In genomic region chr5:37915078-37915736, GRCh38 we compare ENCODE assay signal across 18 cellular contexts.
DNase-seq lines count a peak whose midpoint lies in the region; ATAC-seq and TF ChIP-seq lines count a peak whose summit lies in the region.
"Had no signal": no experiment of that assay in that cellular context is flagged by ENCODE, and none has a peak within 500 bp of the region (broad histone marks: within the 10 kb centered on the region; RNA-seq: fewer than 3 reads in every experiment).

No MANE protein-coding gene starts in this region.

- H3K27me3 ChIP-seq in vagina = no peaks in the 10 kb centered on the region
- H3K27me3 ChIP-seq: body of pancreas had no signal

- TF ChIP-seq CTCF in GM12865 (IDR thresholded peaks at IDR 0.05; ENCODE audit: insufficient read depth, low read depth, low read length, missing control alignments) (no peak), RWPE1 (conservative IDR thresholded peaks at IDR 0.05; ENCODE audit: low read depth) (no peak), vagina (IDR thresholded peaks at IDR 0.05) (no peak)

- H3K27ac ChIP-seq in RWPE1 = no peak overlapping the region
- no peak overlapping the region for H3K27ac ChIP-seq in vagina
- H3K27ac ChIP-seq: body of pancreas, neutrophil had no signal

- H3K36me3 ChIP-seq in vagina = no peaks in the 10 kb centered on the region
- H3K36me3 ChIP-seq: neutrophil had no signal

- H3K4me3 ChIP-seq in GM12865 (ENCODE audit: low read depth, low read length) = no peak overlapping the region
- H3K4me3 ChIP-seq in vagina = no peak overlapping the region
- H3K4me3 ChIP-seq: body of pancreas had no signal

- POLR2A ChIA-PET in RWPE1 (lab: Yijun Ruan, JAX; ENCODE audit: low non-redundant PET) = no interaction called here

- DNase-seq in GM12865 (ENCODE audit: low read depth) (peak; percentile 22), RWPE1 (ENCODE audit: low spot score) (no peak), Ammon's horn (ENCODE audit: low spot score) (no peak), activated gamma-delta T cell (lab: John Stamatoyannopoulos, UW) (no peak), vagina (ENCODE audit: extremely low spot score in 2 of 2) (no peak)
- DNase-seq: ACHN; activated CD4-positive, CD25-positive, alpha-beta regulatory T cell treated with anti-CD3 and anti-CD28 coated beads, Interleukin-2, amount 50 U/mL, for 72 hours; body of pancreas; H9; head of caudate nucleus; NCI-H1930; trophoblast cell had no signal

- intact Hi-C loops in vagina (cut with DNase I) = no loop called here

- no peaks in the 10 kb centered on the region for H3K9me3 ChIP-seq in vagina
- H3K9me3 ChIP-seq: body of pancreas, neutrophil had no signal

- CTCF ChIA-PET in RWPE1 (lab: Yijun Ruan, JAX) = no interaction called here

- no peak for TF ChIP-seq POLR2A in vagina (IDR thresholded peaks at IDR 0.05)

- peak; percentile 78 for ATAC-seq in GM19328 (IDR thresholded peaks at IDR 0.05; ENCODE audit: unreplicated experiment)
- peak; percentile 87 for ATAC-seq in HG02798 (IDR thresholded peaks at IDR 0.05; ENCODE audit: poor library complexity, unreplicated experiment)
- peak; percentile 81 for ATAC-seq in HG03520 (IDR thresholded peaks at IDR 0.05; ENCODE audit: unreplicated experiment)
- ATAC-seq: activated T-helper 17 cell treated with anti-CD3 and anti-CD28 coated beads, Interleukin-2, amount 50 U/mL, for 72 hours; body of pancreas; SK-N-SH treated with all-trans-retinoic acid at 6 μM for 48 hours had no signal

- H3K4me1 ChIP-seq in vagina = peaks cover 7% of the 10 kb centered on the region
